ENCODE assay signal across 13 cellular contexts in the genomic region with DNA sequence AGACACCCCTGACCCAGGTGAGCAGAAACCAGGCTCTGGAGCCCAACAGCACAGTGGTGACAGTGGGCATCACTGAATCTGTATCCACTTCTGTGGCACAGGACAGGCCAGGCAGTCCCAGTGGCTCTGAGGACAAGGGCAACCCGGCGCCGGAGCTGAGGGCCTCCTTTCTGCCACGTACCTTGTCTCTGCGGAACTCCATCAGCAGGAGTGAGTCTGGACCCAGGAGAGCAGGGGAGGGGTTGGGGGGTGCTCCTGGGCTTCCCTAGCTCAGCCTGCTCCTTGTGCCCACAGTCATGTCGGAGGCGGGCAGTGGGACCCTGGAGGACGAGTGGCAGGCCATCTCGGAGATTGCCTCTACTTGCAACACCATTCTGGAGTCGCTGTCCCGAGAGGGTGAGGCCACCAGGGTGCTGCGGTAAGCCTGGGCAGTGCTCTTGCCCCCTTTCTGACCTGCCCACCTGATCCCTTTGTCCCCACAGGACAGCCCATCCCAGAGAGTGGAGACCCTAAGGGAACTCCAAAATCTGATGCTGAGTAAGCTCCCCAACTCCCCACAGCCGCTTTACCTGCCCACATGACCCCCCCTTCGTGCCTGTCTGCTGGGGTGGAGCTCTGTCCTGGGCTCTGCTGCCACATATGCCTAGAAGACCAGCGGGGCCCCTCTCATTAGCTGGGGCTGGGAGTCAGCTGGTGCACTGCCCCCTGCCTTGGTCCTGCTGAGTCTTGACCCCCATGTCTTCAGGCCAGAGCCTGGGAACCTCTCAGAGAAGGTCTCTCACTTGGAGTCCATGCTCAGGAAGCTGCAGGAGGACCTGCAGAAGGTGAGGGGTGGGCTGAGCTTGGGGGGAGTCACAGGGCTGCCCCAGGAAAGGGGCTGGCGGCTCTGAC. TPM values are rescaled to one million over a fixed set of nuclear protein-coding genes. Genes with fewer than 3 reads are reported as not detected.
DNase-seq lines count a peak whose midpoint lies in the region; ATAC-seq, FAIRE-seq and TF ChIP-seq lines count a peak whose summit lies in the region.
"Had no signal": no experiment of that assay in that cellular context is flagged by ENCODE, and none has a peak within 500 bp of the region (broad histone marks: within the 10 kb centered on the region; RNA-seq: fewer than 3 reads in every experiment).

No MANE protein-coding gene starts in this region.

- H3K9me1 ChIP-seq in keratinocyte (ENCODE audit: control insufficient read depth, extremely low read depth, insufficient read depth, low read length) = no peaks in the 10 kb centered on the region

- peak overlapping the region in 1 of 7 donors; percentile 36 for H3K4me3 Mint-ChIP-seq in CD8-positive, alpha-beta memory T cell
- no peak overlapping the region for H3K4me3 Mint-ChIP-seq in activated CD4-positive, alpha-beta T cell treated with anti-CD3 and anti-CD28 coated beads, Interleukin-2, amount 10 ng/mL, durations not matched to agents 24 days and 14 days
- H3K4me3 Mint-ChIP-seq: activated CD8-positive, alpha-beta memory T cell treated with anti-CD3 and anti-CD28 coated beads, Interleukin-2, amount 10 ng/mL, durations not matched to agents 7 days and 5 days had no signal

- FAIRE-seq in keratinocyte (lab: Jason Lieb, UNC) = no peak

- no peak overlapping the region for H3K27ac ChIP-seq in CD8-positive, alpha-beta memory T cell (ENCODE audit: low read depth, low read length)
- H3K27ac ChIP-seq in RWPE1 (peak overlapping the region; percentile 95), keratinocyte (ENCODE audit: control insufficient read depth, insufficient read depth, low read length) (no peak overlapping the region), smooth muscle cell (ENCODE audit: low read depth) (peak overlapping the region; percentile 97)
- H3K27ac ChIP-seq: cardiac muscle cell had no signal

- WGBS in smooth muscle cell (ENCODE audit: low lambda C conversion rate) = 92% methylated on average over 16 of the region's 16 CpGs

- peaks cover 31% of the 10 kb centered on the region for H3K4me1 ChIP-seq in CD8-positive, alpha-beta memory T cell (ENCODE audit: insufficient read depth, low read length)
- H3K4me1 ChIP-seq in keratinocyte (ENCODE audit: control insufficient read depth, extremely low read depth, insufficient read depth, low read length) = peaks cover 33% of the 10 kb centered on the region
- H3K4me1 ChIP-seq in smooth muscle cell (ENCODE audit: low read depth) = peaks cover 11% of the 10 kb centered on the region

- H3K27me3 Mint-ChIP-seq in CD8-positive, alpha-beta memory T cell = peaks cover 0 to 8% of the 10 kb centered on the region in 2 donors
- H3K27me3 Mint-ChIP-seq in activated CD4-positive, alpha-beta T cell treated with anti-CD3 and anti-CD28 coated beads, Interleukin-2, amount 10 ng/mL, durations not matched to agents 24 days and 14 days = no peaks in the 10 kb centered on the region
- H3K27me3 Mint-ChIP-seq: activated CD8-positive, alpha-beta memory T cell treated with anti-CD3 and anti-CD28 coated beads, Interleukin-2, amount 10 ng/mL, durations not matched to agents 7 days and 5 days had no signal

- peaks cover 0 to 2% (median 0%) of the 10 kb centered on the region in 5 donors for H3K9me3 Mint-ChIP-seq in CD8-positive, alpha-beta memory T cell
- H3K9me3 Mint-ChIP-seq in activated CD4-positive, alpha-beta T cell treated with anti-CD3 and anti-CD28 coated beads, Interleukin-2, amount 10 ng/mL, durations not matched to agents 24 days and 14 days = no peaks in the 10 kb centered on the region
- H3K9me3 Mint-ChIP-seq: activated naive CD4-positive, alpha-beta T cell treated with anti-CD3 and anti-CD28 coated beads, Interleukin-2, amount 50 U/mL, for 72 hours had no signal

- no peaks in the 10 kb centered on the region for H3K9me3 ChIP-seq in CD8-positive, alpha-beta memory T cell (ENCODE audit: low read length)
- H3K9me3 ChIP-seq in keratinocyte (ENCODE audit: control insufficient read depth, low read depth, low read length) = no peaks in the 10 kb centered on the region
- H3K9me3 ChIP-seq in smooth muscle cell (replicated peaks; ENCODE audit: low read depth) = no peaks in the 10 kb centered on the region
- H3K9me3 ChIP-seq: uterus had no signal

- TF ChIP-seq CTCF in RWPE1 (conservative IDR thresholded peaks at IDR 0.05; ENCODE audit: low read depth) (no peak), keratinocyte (optimal IDR thresholded peaks at IDR 0.05 in 1 of 3, IDR thresholded peaks at IDR 0.05 in 1 of 3, conservative IDR thresholded peaks at IDR 0.05 in 1 of 3; ENCODE audit: extremely low read depth in 1 of 3, insufficient read depth in 2 of 3, low read length in 3 of 3) (no peak), smooth muscle cell (IDR thresholded peaks at IDR 0.05; ENCODE audit: borderline replicate concordance, insufficient read depth, poor library complexity, severe bottlenecking) (no peak)

- H4K20me1 ChIP-seq in keratinocyte (ENCODE audit: control insufficient read depth, extremely low read depth, insufficient read depth, low read length) (no peaks in the 10 kb centered on the region), smooth muscle cell (ENCODE audit: low read depth) (no peaks in the 10 kb centered on the region)

- dilution Hi-C loops in keratinocyte (cut with MboI; ENCODE audit: extremely low pct_ligation_motif_present, low sequenced_read_pairs) = no loop called here

- POLR2A ChIA-PET in CD8-positive, alpha-beta memory T cell (lab: Charles Lee) = interaction anchor here (0.9 to 4.8 kb wide), 3 partner anchors 9 to 93 kb away, joined by 3 to 93 read pairs (median 5); a partner anchor contains a TSS
- POLR2A ChIA-PET in RWPE1 (lab: Yijun Ruan, JAX; ENCODE audit: low non-redundant PET) = interaction anchor here (0.7 kb wide), 1 partner anchor 12 kb away, joined by 3 read pairs; no protein-coding TSS in a partner anchor

- H3K36me3 ChIP-seq in CD8-positive, alpha-beta memory T cell (ENCODE audit: insufficient read depth, low read length) = peaks cover 58% of the 10 kb centered on the region
- peaks cover 7 to 14% of the 10 kb centered on the region in 2 experiments for H3K36me3 ChIP-seq in keratinocyte (ENCODE audit: control insufficient read depth in 2 of 2, extremely low read depth in 1 of 2, insufficient read depth in 2 of 2, low read length in 2 of 2)
- no peaks in the 10 kb centered on the region for H3K36me3 ChIP-seq in smooth muscle cell (ENCODE audit: low read depth)
- H3K36me3 ChIP-seq: uterus had no signal

- no peak overlapping the region for H3K4me3 ChIP-seq in CD8-positive, alpha-beta memory T cell (ENCODE audit: low read length)
- H3K4me3 ChIP-seq in keratinocyte (ENCODE audit: control insufficient read depth in 2 of 3, extremely low read depth in 1 of 3, insufficient read depth in 2 of 3, low read depth in 1 of 3, low read length in 3 of 3) (no peak overlapping the region), smooth muscle cell (no peak overlapping the region)
- H3K4me3 ChIP-seq: cardiac muscle cell, hepatocyte, uterus had no signal

- peaks cover 27% of the 10 kb centered on the region for H3F3A ChIP-seq in smooth muscle cell (ENCODE audit: low read depth)

- no peak overlapping the region for H3K9ac ChIP-seq in keratinocyte (ENCODE audit: control insufficient read depth, extremely low read depth, insufficient read depth, low read length)
- no peak overlapping the region for H3K9ac ChIP-seq in smooth muscle cell (ENCODE audit: low read depth)

- DNase-seq in CD8-positive, alpha-beta memory T cell = no peak
- no peak for DNase-seq in RWPE1 (ENCODE audit: low spot score)
- DNase-seq in keratinocyte (ENCODE audit: low read depth, low spot score) = no peak
- DNase-seq in smooth muscle cell (lab: John Stamatoyannopoulos, UW; ENCODE audit: unreplicated experiment) = no peak
- DNase-seq in activated CD4-positive, alpha-beta T cell treated with anti-CD3 and anti-CD28 coated beads, Interleukin-2, amount 10 ng/mL, durations not matched to agents 24 days and 14 days = no peak
- no peak for DNase-seq in left colon
- DNase-seq: NCI-H2171 had no signal

- H3K4me2 ChIP-seq in keratinocyte (ENCODE audit: control insufficient read depth, extremely low read depth, insufficient read depth, low read depth, low read length) = peak overlapping the region; percentile 41
- no peak overlapping the region for H3K4me2 ChIP-seq in smooth muscle cell
- H3K4me2 ChIP-seq: hepatocyte had no signal

- H2AFZ ChIP-seq in keratinocyte (ENCODE audit: control insufficient read depth, low read length) (no peak overlapping the region), smooth muscle cell (ENCODE audit: low read depth) (no peak overlapping the region)
- H2AFZ ChIP-seq: hepatocyte had no signal

- ATAC-seq in left colon = no peak
- no peak for ATAC-seq in HG02970 (IDR thresholded peaks at IDR 0.05; ENCODE audit: low FRiP score, unreplicated experiment)
- ATAC-seq: activated CD8-positive, alpha-beta memory T cell treated with anti-CD3 and anti-CD28 coated beads, Interleukin-2, amount 10 ng/mL, durations not matched to agents 7 days and 5 days; activated naive CD4-positive, alpha-beta T cell treated with anti-CD3 and anti-CD28 coated beads, Interleukin-2, amount 50 U/mL, for 72 hours had no signal

- CTCF ChIA-PET in CD8-positive, alpha-beta memory T cell (lab: Charles Lee) = interaction anchor here (1.3 to 2.0 kb wide), 2 partner anchors 10 to 11 kb away, joined by 3 to 5 read pairs; no protein-coding TSS in a partner anchor
- CTCF ChIA-PET in RWPE1 (lab: Yijun Ruan, JAX) = interaction anchor here (0.6 to 1.2 kb wide), 2 partner anchors 18 to 56 kb away, joined by 3 to 4 read pairs; no protein-coding TSS in a partner anchor

- peaks cover 30 to 39% (median 36%) of the 10 kb centered on the region in 3 donors for H3K4me1 Mint-ChIP-seq in CD8-positive, alpha-beta memory T cell
- H3K4me1 Mint-ChIP-seq in activated CD4-positive, alpha-beta T cell treated with anti-CD3 and anti-CD28 coated beads, Interleukin-2, amount 10 ng/mL, durations not matched to agents 24 days and 14 days = peaks cover 26% of the 10 kb centered on the region

- intact Hi-C loops in activated CD4-positive, alpha-beta T cell treated with anti-CD3 and anti-CD28 coated beads, Interleukin-2, amount 10 ng/mL, durations not matched to agents 24 days and 14 days (cut with micrococcal nuclease) = loop anchor here (5.0 to 10.0 kb wide), 2 partner anchors 78 to 1615 kb away; a partner anchor contains a TSS
- intact Hi-C loops in left colon (cut with DNase I, micrococcal nuclease) = no loop called here

- no peaks in the 10 kb centered on the region for H3K27me3 ChIP-seq in CD8-positive, alpha-beta memory T cell (ENCODE audit: insufficient read depth, low read length, poor library complexity, severe bottlenecking)
- H3K27me3 ChIP-seq in keratinocyte (ENCODE audit: control insufficient read depth, extremely low read depth, insufficient read depth, low read length) (no peaks in the 10 kb centered on the region), smooth muscle cell (ENCODE audit: low read depth) (no peaks in the 10 kb centered on the region)
- H3K27me3 ChIP-seq: cardiac muscle cell, hepatocyte, uterus had no signal

- H3K79me2 ChIP-seq in keratinocyte (ENCODE audit: control insufficient read depth, insufficient read depth, low read length) (no peaks in the 10 kb centered on the region), smooth muscle cell (ENCODE audit: low read depth) (no peaks in the 10 kb centered on the region)

- H3K27ac Mint-ChIP-seq in CD8-positive, alpha-beta memory T cell = peak overlapping the region in 7 of 8 donors; percentile 29 to 100 (median 76)
- no peak overlapping the region for H3K27ac Mint-ChIP-seq in activated CD4-positive, alpha-beta T cell treated with anti-CD3 and anti-CD28 coated beads, Interleukin-2, amount 10 ng/mL, durations not matched to agents 24 days and 14 days
- H3K27ac Mint-ChIP-seq: activated CD8-positive, alpha-beta memory T cell treated with anti-CD3 and anti-CD28 coated beads, Interleukin-2, amount 10 ng/mL, durations not matched to agents 7 days and 5 days had no signal

- peaks cover 0 to 77% (median 6%) of the 10 kb centered on the region in 3 donors for H3K36me3 Mint-ChIP-seq in CD8-positive, alpha-beta memory T cell
- H3K36me3 Mint-ChIP-seq in activated CD4-positive, alpha-beta T cell treated with anti-CD3 and anti-CD28 coated beads, Interleukin-2, amount 10 ng/mL, durations not matched to agents 24 days and 14 days (ENCODE audit: low read depth) = peaks cover 48% of the 10 kb centered on the region
- H3K36me3 Mint-ChIP-seq: activated naive CD4-positive, alpha-beta T cell treated with anti-CD3 and anti-CD28 coated beads, Interleukin-2, amount 50 U/mL, for 72 hours had no signal

RNA-seq across cellular contexts. Expression of a gene that starts 12.0 kb away (rescaled TPM):
- total RNA-seq in CD8-positive, alpha-beta memory T cell = 100 to 1,000 TPM; 111 to 123 TPM
- 335 TPM for polyA plus RNA-seq in CD8-positive, alpha-beta memory T cell
- polyA plus RNA-seq in keratinocyte = 4.5 to 7.2 TPM (median 7.1 TPM) in 3 replicates
- polyA plus RNA-seq in keratinocyte (2011; ENCODE audit: low read depth) = 8.5 TPM
- polyA plus RNA-seq in keratinocyte (2011; cell fraction: cytosol; rRNA removed) = 2.7 and 6.2 TPM in 2 replicates
- polyA plus RNA-seq in keratinocyte (2011; cell fraction: nucleus; rRNA removed) = 5.3 and 7.0 TPM in 2 replicates
- polyA plus RNA-seq in keratinocyte (2012; ENCODE audit: low replicate concordance) = 15.3 and 16.2 TPM in 2 replicates
- 7.4 to 49.8 TPM (median 9.6 TPM) in 3 replicates for polyA minus RNA-seq in keratinocyte
- polyA minus RNA-seq in keratinocyte (2011; cell fraction: cytosol; rRNA and poly(A)+ RNA removed) = 11.9 TPM
- 6.1 and 8.1 TPM in 2 replicates for polyA minus RNA-seq in keratinocyte (2011; cell fraction: nucleus; rRNA and poly(A)+ RNA removed)
- 9.8 and 15.9 TPM in 2 replicates for total RNA-seq in smooth muscle cell
- 63.8 and 67.6 TPM in 2 replicates for polyA plus RNA-seq in smooth muscle cell
- total RNA-seq in activated CD4-positive, alpha-beta T cell treated with anti-CD3 and anti-CD28 coated beads, Interleukin-2, amount 10 ng/mL, durations not matched to agents 24 days and 14 days = 118 and 125 TPM in 2 replicates
- 10 to 100 TPM; 25.5 to 34.3 TPM for total RNA-seq in left colon

RNA-seq across cellular contexts. Expression of a gene that starts 12.8 kb away (rescaled TPM):
- 10 to 100 TPM; 87.3 to 89.7 TPM for total RNA-seq in CD8-positive, alpha-beta memory T cell
- polyA plus RNA-seq in CD8-positive, alpha-beta memory T cell = 76.0 TPM
- polyA plus RNA-seq in keratinocyte (20.4 to 49.4 TPM (median 23.5 TPM) in 3 replicates), smooth muscle cell (82.8 and 98.4 TPM in 2 replicates)
- polyA plus RNA-seq in keratinocyte (2011; ENCODE audit: low read depth) = 32.8 TPM
- polyA plus RNA-seq in keratinocyte (2011; cell fraction: cytosol; rRNA removed) = 29.6 and 40.9 TPM in 2 replicates
- 53.6 and 57.6 TPM in 2 replicates for polyA plus RNA-seq in keratinocyte (2011; cell fraction: nucleus; rRNA removed)
- 55.0 and 57.5 TPM in 2 replicates for polyA plus RNA-seq in keratinocyte (2012; ENCODE audit: low replicate concordance)
- 25.4 to 159 TPM (median 34.4 TPM) in 3 replicates for polyA minus RNA-seq in keratinocyte
- polyA minus RNA-seq in keratinocyte (2011; cell fraction: cytosol; rRNA and poly(A)+ RNA removed) = 29.5 TPM
- 19.3 and 22.6 TPM in 2 replicates for polyA minus RNA-seq in keratinocyte (2011; cell fraction: nucleus; rRNA and poly(A)+ RNA removed)
- total RNA-seq in smooth muscle cell (41.7 and 48.1 TPM in 2 replicates), left colon (10 to 100 TPM; 57.6 to 62.9 TPM)
- total RNA-seq in activated CD4-positive, alpha-beta T cell treated with anti-CD3 and anti-CD28 coated beads, Interleukin-2, amount 10 ng/mL, durations not matched to agents 24 days and 14 days = 95.7 and 98.2 TPM in 2 replicates

RNA-seq across cellular contexts. Expression of a gene that starts 34.3 kb away (rescaled TPM):
- 10 to 100 TPM; 46.4 to 53.1 TPM for total RNA-seq in CD8-positive, alpha-beta memory T cell
- polyA plus RNA-seq in CD8-positive, alpha-beta memory T cell = 8.5 TPM
- 6.1 to 16.5 TPM (median 10.5 TPM) in 3 replicates for polyA plus RNA-seq in keratinocyte
- polyA plus RNA-seq in keratinocyte (2011; ENCODE audit: low read depth) = 2.9 TPM
- 5.5 and 9.7 TPM in 2 replicates for polyA plus RNA-seq in keratinocyte (2011; cell fraction: cytosol; rRNA removed)
- polyA plus RNA-seq in keratinocyte (2011; cell fraction: nucleus; rRNA removed) = 45.9 and 65.6 TPM in 2 replicates
- polyA plus RNA-seq in keratinocyte (2012; ENCODE audit: low replicate concordance) = 16.6 and 25.6 TPM in 2 replicates
- polyA minus RNA-seq in keratinocyte = 26.5 to 94.3 TPM (median 29.5 TPM) in 3 replicates
- polyA minus RNA-seq in keratinocyte (2011; cell fraction: cytosol; rRNA and poly(A)+ RNA removed) = 33.4 TPM
- 97.7 and 104 TPM in 2 replicates for polyA minus RNA-seq in keratinocyte (2011; cell fraction: nucleus; rRNA and poly(A)+ RNA removed)
- total RNA-seq in smooth muscle cell = 12.0 and 17.5 TPM in 2 replicates
- 18.3 and 20.7 TPM in 2 replicates for polyA plus RNA-seq in smooth muscle cell
- 52.0 and 55.1 TPM in 2 replicates for total RNA-seq in activated CD4-positive, alpha-beta T cell treated with anti-CD3 and anti-CD28 coated beads, Interleukin-2, amount 10 ng/mL, durations not matched to agents 24 days and 14 days
- total RNA-seq in left colon = 10 to 100 TPM; 47.8 to 56.0 TPM

RNA-seq across cellular contexts. Expression of a gene that starts 35.9 kb away (rescaled TPM):
- 10 to 100 TPM; 61.6 to 65.5 TPM for total RNA-seq in CD8-positive, alpha-beta memory T cell
- 23.5 TPM for polyA plus RNA-seq in CD8-positive, alpha-beta memory T cell
- polyA plus RNA-seq in keratinocyte (13.6 to 18.8 TPM (median 17.5 TPM) in 3 replicates), smooth muscle cell (17.3 and 29.7 TPM in 2 replicates)
- 16.5 TPM for polyA plus RNA-seq in keratinocyte (2011; ENCODE audit: low read depth)
- polyA plus RNA-seq in keratinocyte (2011; cell fraction: cytosol; rRNA removed) = 13.9 and 26.8 TPM in 2 replicates
- 16.8 and 28.6 TPM in 2 replicates for polyA plus RNA-seq in keratinocyte (2011; cell fraction: nucleus; rRNA removed)
- polyA plus RNA-seq in keratinocyte (2012; ENCODE audit: low replicate concordance) = 19.2 and 29.1 TPM in 2 replicates
- 19.5 to 32.4 TPM (median 32.4 TPM) in 3 replicates for polyA minus RNA-seq in keratinocyte
- 34.0 TPM for polyA minus RNA-seq in keratinocyte (2011; cell fraction: cytosol; rRNA and poly(A)+ RNA removed)
- 16.4 and 21.2 TPM in 2 replicates for polyA minus RNA-seq in keratinocyte (2011; cell fraction: nucleus; rRNA and poly(A)+ RNA removed)
- total RNA-seq in smooth muscle cell (14.9 and 15.0 TPM in 2 replicates), left colon (100 to 1,000 TPM in 1 of 2 donors, 10 to 100 TPM in 1; 94.7 to 101 TPM)
- total RNA-seq in activated CD4-positive, alpha-beta T cell treated with anti-CD3 and anti-CD28 coated beads, Interleukin-2, amount 10 ng/mL, durations not matched to agents 24 days and 14 days = 89.1 and 90.7 TPM in 2 replicates

RNA-seq across cellular contexts. Expression of a gene that starts 54.3 kb away (rescaled TPM):
- total RNA-seq in CD8-positive, alpha-beta memory T cell = under 1 TPM; 0.59 to 0.64 TPM
- polyA plus RNA-seq in CD8-positive, alpha-beta memory T cell = not detected
- 0.14 to 1.5 TPM (median 0.46 TPM) in 3 replicates for polyA plus RNA-seq in keratinocyte
- polyA plus RNA-seq in keratinocyte (2011; ENCODE audit: low read depth) = not detected
- polyA plus RNA-seq in keratinocyte (2011; cell fraction: cytosol; rRNA removed) = 0.18 and 0.19 TPM in 2 replicates
- 0.34 and 0.51 TPM in 2 replicates for polyA plus RNA-seq in keratinocyte (2011; cell fraction: nucleus; rRNA removed)
- 0.63 and 0.75 TPM in 2 replicates for polyA plus RNA-seq in keratinocyte (2012; ENCODE audit: low replicate concordance)
- 0.26 TPM in 1 of 3 replicates, not detected in the others for polyA minus RNA-seq in keratinocyte
- not detected for polyA minus RNA-seq in keratinocyte (2011; cell fraction: cytosol; rRNA and poly(A)+ RNA removed)
- polyA minus RNA-seq in keratinocyte (2011; cell fraction: nucleus; rRNA and poly(A)+ RNA removed) = not detected in 2 replicates
- 1.7 TPM in 1 of 2 replicates, not detected in the other for total RNA-seq in smooth muscle cell
- polyA plus RNA-seq in smooth muscle cell = not detected in 2 replicates
- total RNA-seq in activated CD4-positive, alpha-beta T cell treated with anti-CD3 and anti-CD28 coated beads, Interleukin-2, amount 10 ng/mL, durations not matched to agents 24 days and 14 days = 0.69 and 1.3 TPM in 2 replicates
- total RNA-seq in left colon = 1 to 10 TPM in 1 of 2 donors, under 1 TPM in 1; 0.40 to 1.3 TPM
- total RNA-seq: cardiac muscle cell, hepatocyte had no signal
- polyA plus RNA-seq: cardiac muscle cell had no signal

Comparison
In these comparisons a context has a peak if more than half of its experiments do, and no peak if none do; other contexts are left out.
1. H3K27ac ChIP-seq: peak in RWPE1 (single experiment) and smooth muscle cell (single experiment); none in CD8-positive, alpha-beta memory T cell (single experiment) and keratinocyte (single experiment).